Comparison of ENCODE assay signal across 9 cellular contexts in genomic region chr21:38766987-38767722, GRCh38. TPM values are rescaled to one million over a fixed set of nuclear protein-coding genes. Genes with fewer than 3 reads are reported as not detected.
A peak's percentile ranks its signal among the peaks of the same experiment; 100 is the strongest.
DNase-seq lines count a peak whose midpoint lies in the region; ATAC-seq, FAIRE-seq and TF ChIP-seq lines count a peak whose summit lies in the region.
"Had no signal": no experiment of that assay in that cellular context is flagged by ENCODE, and none has a peak within 500 bp of the region (broad histone marks: within the 10 kb centered on the region; RNA-seq: fewer than 3 reads in every experiment).

No MANE protein-coding gene starts in this region.

- H3K4me3 Mint-ChIP-seq in stimulated activated naive CD8-positive, alpha-beta T cell treated with anti-CD3 and anti-CD28 coated beads, Interleukin-15, Interleukin-2, amounts not matched to agents 100 ng/mL and 50 ng/mL, for 24 hours = peak overlapping the region; percentile 78

- DNase-seq in GM13977 (ENCODE audit: low spot score) (peak; percentile 81), H4 (ENCODE audit: low spot score) (peak; percentile 23), NAMALWA (ENCODE audit: low spot score) (peak; percentile 84), left lung (no peak), NCI-H187 (lab: John Stamatoyannopoulos, UW) (no peak), RCC 7860 (ENCODE audit: low spot score) (no peak)
- DNase-seq in activated CD8-positive, alpha-beta memory T cell treated with anti-CD3 and anti-CD28 coated beads, Interleukin-2, amount 50 U/mL, for 48 hours = peak; percentile 76

- peak overlapping the region; percentile 92 for H3K27ac Mint-ChIP-seq in stimulated activated naive CD8-positive, alpha-beta T cell treated with anti-CD3 and anti-CD28 coated beads, Interleukin-15, Interleukin-2, amounts not matched to agents 100 ng/mL and 50 ng/mL, for 24 hours

- H3K4me1 Mint-ChIP-seq in stimulated activated naive CD8-positive, alpha-beta T cell treated with anti-CD3 and anti-CD28 coated beads, Interleukin-15, Interleukin-2, amounts not matched to agents 100 ng/mL and 50 ng/mL, for 24 hours (ENCODE audit: low read depth) = peaks cover 53% of the 10 kb centered on the region

- FAIRE-seq in RCC 7860 (lab: Jason Lieb, UNC) = no peak

- H3K36me3 ChIP-seq in left lung = no peaks in the 10 kb centered on the region

- in situ Hi-C loops in GM13977 (cut with MboI; ENCODE audit: low pct_unique_long_range_greater_than_20kb, low sequenced_read_pairs, unreplicated experiment) = no loop called here

- no peaks in the 10 kb centered on the region for H3K27me3 Mint-ChIP-seq in stimulated activated naive CD8-positive, alpha-beta T cell treated with anti-CD3 and anti-CD28 coated beads, Interleukin-15, Interleukin-2, amounts not matched to agents 100 ng/mL and 50 ng/mL, for 24 hours

- no peaks in the 10 kb centered on the region for H3K9me3 ChIP-seq in left lung

- peaks cover 0 to 9% of the 10 kb centered on the region in 2 donors for H3K4me1 ChIP-seq in left lung

- peak; percentile 88 for ATAC-seq in left lung

- H3K4me3 ChIP-seq in left lung = peak overlapping the region; percentile 12 to 30
- H3K4me3 ChIP-seq: lung had no signal

- H3K9me3 Mint-ChIP-seq in stimulated activated naive CD8-positive, alpha-beta T cell treated with anti-CD3 and anti-CD28 coated beads, Interleukin-15, Interleukin-2, amounts not matched to agents 100 ng/mL and 50 ng/mL, for 24 hours = peaks cover 7% of the 10 kb centered on the region

- TF ChIP-seq CTCF in GM13977 (IDR thresholded peaks at IDR 0.05; ENCODE audit: extremely low read depth, insufficient read depth, missing control alignments) (no peak), left lung (IDR thresholded peaks at IDR 0.05) (no peak)

- peak overlapping the region; percentile 50 to 77 for H3K27ac ChIP-seq in left lung

- H3K36me3 Mint-ChIP-seq in stimulated activated naive CD8-positive, alpha-beta T cell treated with anti-CD3 and anti-CD28 coated beads, Interleukin-15, Interleukin-2, amounts not matched to agents 100 ng/mL and 50 ng/mL, for 24 hours (ENCODE audit: low read depth) = peaks cover 11% of the 10 kb centered on the region

- intact Hi-C loops in left lung (cut with DNase I) = no loop called here

- no peaks in the 10 kb centered on the region for H3K27me3 ChIP-seq in left lung

RNA-seq across cellular contexts. Expression of gene ETS2, which starts 38.6 kb away (rescaled TPM):
- 31.3 and 36.1 TPM in 2 replicates for total RNA-seq in H4 (2014; rRNA removed; shearing (Covaris generic))
- total RNA-seq in left lung = 100 to 1,000 TPM in 1 of 2 donors, 10 to 100 TPM in 1; 93.2 to 129 TPM

Comparison
In these comparisons a context has a peak if more than half of its experiments do, and no peak if none do; other contexts are left out.
1. DNase-seq: peak in GM13977 (single experiment), H4 (single experiment), NAMALWA (single experiment) and activated CD8-positive, alpha-beta memory T cell treated with anti-CD3 and anti-CD28 coated beads, Interleukin-2, amount 50 U/mL, for 48 hours (single experiment); none in left lung (0 of 2), NCI-H187 (0 of 2) and RCC 7860 (single experiment).